In the genomic region with DNA sequence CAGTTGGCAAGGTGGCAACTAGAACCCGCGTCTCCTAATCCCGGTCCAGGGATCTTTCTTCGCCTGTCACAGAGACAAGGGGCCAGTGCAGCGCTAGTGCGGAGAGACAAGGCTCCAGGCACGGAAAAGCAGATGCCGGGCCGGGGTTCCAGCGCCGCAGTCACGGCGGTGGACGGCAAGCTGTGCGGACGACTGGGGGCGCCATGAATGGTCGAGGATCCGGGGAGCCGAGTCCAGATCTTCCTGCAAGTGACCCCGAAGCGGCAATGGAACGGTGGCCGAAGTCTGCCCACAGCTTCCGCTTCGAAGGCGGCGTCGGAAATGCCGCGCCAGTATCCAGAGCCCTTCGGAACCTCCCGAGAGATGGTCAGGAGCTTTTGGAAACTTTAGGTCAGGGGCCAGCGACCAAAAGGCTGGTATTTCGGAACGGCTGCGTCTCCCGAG, we compare ENCODE assay signal across 8 cellular contexts. TPM values are rescaled to one million over a fixed set of nuclear protein-coding genes. Genes with fewer than 3 reads are reported as not detected.
DNase-seq lines count a peak whose midpoint lies in the region; ATAC-seq and TF ChIP-seq lines count a peak whose summit lies in the region.

No MANE protein-coding gene starts in this region.

- H3K36me3 Mint-ChIP-seq in activated CD4-positive, alpha-beta T cell treated with anti-CD3 and anti-CD28 coated beads for 36 hours (ENCODE audit: low read depth), result peaks cover 5% of the 10 kb centered on the region

- ATAC-seq in activated CD4-positive, alpha-beta T cell treated with anti-CD3 and anti-CD28 coated beads for 36 hours, result peak; percentile 6
- peak; percentile 25 for ATAC-seq in HG02588 (IDR thresholded peaks at IDR 0.05; ENCODE audit: unreplicated experiment)

- peak in 1 of 2 donors; percentile 39 for TF ChIP-seq POLR2A in vagina (IDR thresholded peaks at IDR 0.05)

- no peak for TF ChIP-seq CTCF in vagina (IDR thresholded peaks at IDR 0.05)

- no peak for DNase-seq in activated CD4-positive, alpha-beta T cell treated with anti-CD3 and anti-CD28 coated beads for 36 hours
- no peak for DNase-seq in activated CD4-positive, alpha-beta T cell treated with anti-CD3 and anti-CD28 coated beads for 1 hour
- DNase-seq in NCI-H69 (lab: John Stamatoyannopoulos, UW) (peak; percentile 83), mesenteric fat pad (ENCODE audit: low spot score) (peak; percentile 91), vagina (ENCODE audit: extremely low spot score in 2 of 2) (no peak), HCEC 1CT (no peak)

- intact Hi-C loops in activated CD4-positive, alpha-beta T cell treated with anti-CD3 and anti-CD28 coated beads for 36 hours (cut with DNase I, micrococcal nuclease), result loop anchor here in 1 of 2 experiments (5.0 kb wide), 1 partner anchor 925 kb away; no protein-coding TSS in a partner anchor
- intact Hi-C loops in vagina (cut with DNase I), result no loop called here

- POLR2A ChIA-PET in activated CD4-positive, alpha-beta T cell treated with anti-CD3 and anti-CD28 coated beads for 36 hours (lab: Charles Lee), result interaction anchor here (0.6 to 2.6 kb wide), 5 partner anchors 21 to 115 kb away, joined by 3 to 18 read pairs (median 3); partner anchors contain the start of genes HIGD2A, NOP16 and RNF44

- CTCF ChIA-PET in activated CD4-positive, alpha-beta T cell treated with anti-CD3 and anti-CD28 coated beads for 36 hours (lab: Charles Lee), result interaction anchor here (0.6 to 1.8 kb wide), 22 partner anchors 9 to 566 kb away, joined by 3 to 22 read pairs (median 5); partner anchors contain the start of genes CLTB, RNF44 and TSPAN17

- no peaks in the 10 kb centered on the region for H3K9me3 ChIP-seq in vagina

- no peaks in the 10 kb centered on the region for H3K9me3 Mint-ChIP-seq in activated CD4-positive, alpha-beta T cell treated with anti-CD3 and anti-CD28 coated beads for 36 hours (ENCODE audit: low read depth)

- H3K27me3 ChIP-seq in vagina, result no peaks in the 10 kb centered on the region

- H3K27ac ChIP-seq in cingulate gyrus (ENCODE audit: low read depth, low read length), result peak overlapping the region; percentile 93
- H3K27ac ChIP-seq in vagina, result peak overlapping the region; percentile 96

- no peaks in the 10 kb centered on the region for H3K27me3 Mint-ChIP-seq in activated CD4-positive, alpha-beta T cell treated with anti-CD3 and anti-CD28 coated beads for 36 hours

- H3K4me1 Mint-ChIP-seq in activated CD4-positive, alpha-beta T cell treated with anti-CD3 and anti-CD28 coated beads for 36 hours, result peaks cover 28% of the 10 kb centered on the region

- peak overlapping the region; percentile 90 for H3K4me3 Mint-ChIP-seq in activated CD4-positive, alpha-beta T cell treated with anti-CD3 and anti-CD28 coated beads for 36 hours

- H3K36me3 ChIP-seq in vagina, result no peaks in the 10 kb centered on the region

- peaks cover 46% of the 10 kb centered on the region for H3K4me1 ChIP-seq in vagina

- peak overlapping the region; percentile 76 to 97 for H3K4me3 ChIP-seq in vagina

- H3K27ac Mint-ChIP-seq in activated CD4-positive, alpha-beta T cell treated with anti-CD3 and anti-CD28 coated beads for 36 hours, result peak overlapping the region; percentile 97

RNA-seq across cellular contexts. Expression of gene FAF2, which starts 0.6 kb away (rescaled TPM):
- total RNA-seq in activated CD4-positive, alpha-beta T cell treated with anti-CD3 and anti-CD28 coated beads for 36 hours, result 10 to 100 TPM; 37.6 to 44.8 TPM
- total RNA-seq in mesenteric fat pad, result 34.2 TPM
- 25.3 TPM for total RNA-seq in vagina

RNA-seq across cellular contexts. Expression of gene CLTB, which starts 31.2 kb away (rescaled TPM):
- total RNA-seq in activated CD4-positive, alpha-beta T cell treated with anti-CD3 and anti-CD28 coated beads for 36 hours, result 10 to 100 TPM; 39.3 to 47.8 TPM
- 84.7 TPM for total RNA-seq in mesenteric fat pad
- total RNA-seq in vagina, result 254 TPM

RNA-seq across cellular contexts. Expression of gene HIGD2A, which starts 59.0 kb away (rescaled TPM):
- total RNA-seq in activated CD4-positive, alpha-beta T cell treated with anti-CD3 and anti-CD28 coated beads for 36 hours, result 100 to 1,000 TPM; 104 to 140 TPM
- 107 TPM for total RNA-seq in mesenteric fat pad
- 124 TPM for total RNA-seq in vagina

RNA-seq across cellular contexts. Expression of gene NOP16, which starts 59.2 kb away (rescaled TPM):
- total RNA-seq in activated CD4-positive, alpha-beta T cell treated with anti-CD3 and anti-CD28 coated beads for 36 hours, result 10 to 100 TPM; 54.3 to 65.4 TPM
- total RNA-seq in mesenteric fat pad, result 38.9 TPM
- 48.6 TPM for total RNA-seq in vagina

Comparison
In these comparisons a context has a peak if more than half of its experiments do, and no peak if none do; other contexts are left out.
1. DNase-seq: peak in NCI-H69 (single experiment) and mesenteric fat pad (single experiment); none in activated CD4-positive, alpha-beta T cell treated with anti-CD3 and anti-CD28 coated beads for 36 hours (single experiment), activated CD4-positive, alpha-beta T cell treated with anti-CD3 and anti-CD28 coated beads for 1 hour (single experiment), vagina (0 of 2) and HCEC 1CT (single experiment).